In genomic region chr10:131076341-131076740, GRCh38 we compare ENCODE assay signal across 32 cellular contexts.
"Had no signal": no experiment of that assay in that cellular context is flagged by ENCODE, and none has a peak within 500 bp of the region (broad histone marks: within the 10 kb centered on the region; RNA-seq: fewer than 3 reads in every experiment).

No MANE protein-coding gene starts in this region.

- H3K4me3 Mint-ChIP-seq: activated B cell treated with CpG ODN at 0.5 μM for 24 hours; activated CD4-positive, alpha-beta memory T cell treated with anti-CD3 and anti-CD28 coated beads for 36 hours; activated naive CD4-positive, alpha-beta T cell treated with anti-CD3 and anti-CD28 coated beads, Interleukin-2, amount 10 ng/mL, durations not matched to agents 7 days and 5 days; activated naive CD8-positive, alpha-beta T cell; activated naive CD8-positive, alpha-beta T cell treated with anti-CD3 and anti-CD28 coated beads, Interleukin-2, amount 50 U/mL, for 24 hours had no signal

- H3K9me3 Mint-ChIP-seq: activated B cell treated with CpG ODN at 0.5 μM for 24 hours; activated naive CD4-positive, alpha-beta T cell treated with anti-CD3 and anti-CD28 coated beads, Interleukin-2, amount 10 ng/mL, durations not matched to agents 7 days and 5 days; activated naive CD8-positive, alpha-beta T cell treated with anti-CD3 and anti-CD28 coated beads, Interleukin-2, amount 50 U/mL, for 24 hours had no signal

- H3K4me1 Mint-ChIP-seq: activated B cell treated with CpG ODN at 0.5 μM for 24 hours; activated naive CD8-positive, alpha-beta T cell treated with anti-CD3 and anti-CD28 coated beads, Interleukin-2, amount 50 U/mL, for 24 hours had no signal

- DNase-seq: activated B cell treated with CpG ODN at 0.5 μM for 24 hours; activated CD4-positive, alpha-beta memory T cell treated with anti-CD3 and anti-CD28 coated beads for 36 hours; activated CD4-positive, alpha-beta T cell treated with anti-CD3 and anti-CD28 coated beads for 4 hours; activated CD4-positive, alpha-beta T cell treated with anti-CD3 and anti-CD28 coated beads, Interleukin-2, amount 50 U/mL, for 1 hour; activated CD4-positive, CD25-positive, alpha-beta regulatory T cell treated with anti-CD3 and anti-CD28 coated beads, Interleukin-2, amount 50 U/mL, for 72 hours; activated CD8-positive, alpha-beta memory T cell treated with anti-CD3 and anti-CD28 coated beads, Interleukin-2, amount 50 U/mL, for 48 hours; activated effector memory CD4-positive, alpha-beta T cell treated with Interleukin-2 at 50 U/mL for 16 hours; activated naive CD4-positive, alpha-beta T cell treated with anti-CD3 and anti-CD28 coated beads, Interleukin-2, amount 10 ng/mL, durations not matched to agents 7 days and 5 days; activated naive CD8-positive, alpha-beta T cell treated with anti-CD3 and anti-CD28 coated beads, Interleukin-2, amount 50 U/mL, for 24 hours; activated T-cell treated with anti-CD3 and anti-CD28 coated beads, Interleukin-2, amount 50 U/mL, for 48 hours; aorta; brain microvascular endothelial cell; NCI-H1092 treated with DMSO at 0.1 percent for 48 hours; NCI-H1417; NCI-H146; NCI-H187 treated with DMSO at 0.1 percent for 48 hours; NCI-H2081; NCI-H2171 treated with DMSO at 0.1 percent for 48 hours; NCI-H226; NCI-H446 treated with DMSO at 0.1 percent for 48 hours; NCI-H524; NCI-H69; NCI-H82; SIG-M5; SW 1271; T-helper 1 cell; T-helper 2 cell; T-helper 9 cell had no signal

- H3K4me2 ChIP-seq: KMS-11 had no signal

- H3K36me3 Mint-ChIP-seq: activated CD4-positive, alpha-beta memory T cell treated with anti-CD3 and anti-CD28 coated beads for 36 hours; activated naive CD4-positive, alpha-beta T cell treated with anti-CD3 and anti-CD28 coated beads, Interleukin-2, amount 10 ng/mL, durations not matched to agents 7 days and 5 days; activated naive CD8-positive, alpha-beta T cell had no signal

- ATAC-seq: activated naive CD8-positive, alpha-beta T cell treated with anti-CD3 and anti-CD28 coated beads, Interleukin-2, amount 50 U/mL, for 24 hours; Panc1 had no signal

- H3K27ac ChIP-seq: brain microvascular endothelial cell, KMS-11, VCaP had no signal

- H3K27me3 Mint-ChIP-seq: activated B cell treated with CpG ODN at 0.5 μM for 24 hours; activated CD4-positive, alpha-beta memory T cell treated with anti-CD3 and anti-CD28 coated beads for 36 hours; activated naive CD4-positive, alpha-beta T cell treated with anti-CD3 and anti-CD28 coated beads, Interleukin-2, amount 10 ng/mL, durations not matched to agents 7 days and 5 days; activated naive CD8-positive, alpha-beta T cell; activated naive CD8-positive, alpha-beta T cell treated with anti-CD3 and anti-CD28 coated beads, Interleukin-2, amount 50 U/mL, for 24 hours had no signal

- H3K36me3 ChIP-seq: brain microvascular endothelial cell had no signal

- H3K27ac Mint-ChIP-seq: activated B cell treated with CpG ODN at 0.5 μM for 24 hours; activated CD4-positive, alpha-beta memory T cell treated with anti-CD3 and anti-CD28 coated beads for 36 hours; activated naive CD4-positive, alpha-beta T cell treated with anti-CD3 and anti-CD28 coated beads, Interleukin-2, amount 10 ng/mL, durations not matched to agents 7 days and 5 days; activated naive CD8-positive, alpha-beta T cell; activated naive CD8-positive, alpha-beta T cell treated with anti-CD3 and anti-CD28 coated beads, Interleukin-2, amount 50 U/mL, for 24 hours had no signal

- H3K9ac ChIP-seq: KMS-11 had no signal

- H3K27me3 ChIP-seq: brain microvascular endothelial cell had no signal
